Comparison of ENCODE assay signal across 8 cellular contexts in genomic region chr1:29513357-29513756, GRCh38.
A peak's percentile ranks its signal among the peaks of the same experiment; 100 is the strongest.
DNase-seq lines count a peak whose midpoint lies in the region; ATAC-seq and TF ChIP-seq lines count a peak whose summit lies in the region.

No MANE protein-coding gene starts in this region.

- TF ChIP-seq CTCF in upper lobe of left lung (IDR thresholded peaks at IDR 0.05) = peak in 3 of 6 experiments; percentile 34 to 56 (median 36)

- TF ChIP-seq EP300 in upper lobe of left lung (IDR thresholded peaks at IDR 0.05) = no peak

- no peak overlapping the region for H3K4me3 ChIP-seq in upper lobe of left lung

- H3K4me1 ChIP-seq in upper lobe of left lung = no peaks in the 10 kb centered on the region

- 49 to 64% methylated on average over 5 of the region's 5 CpGs for WGBS in upper lobe of left lung, 2 donors

- H3K27me3 ChIP-seq in upper lobe of left lung = no peaks in the 10 kb centered on the region

- TF ChIP-seq POLR2A in upper lobe of left lung (IDR thresholded peaks at IDR 0.05) = no peak

- no peaks in the 10 kb centered on the region for H3K9me3 ChIP-seq in upper lobe of left lung

- H3K36me3 ChIP-seq in upper lobe of left lung = no peaks in the 10 kb centered on the region

- ATAC-seq in upper lobe of left lung (ENCODE audit: low FRiP score in 2 of 2) (peak; percentile 52 to 61), HG02763 (IDR thresholded peaks at IDR 0.05; ENCODE audit: unreplicated experiment) (no peak), HG03095 (IDR thresholded peaks at IDR 0.05; ENCODE audit: unreplicated experiment) (no peak)

- H3K27ac ChIP-seq in upper lobe of left lung = no peak overlapping the region

- DNase-seq in 8988T (peak; percentile 23), GDM1 (lab: John Stamatoyannopoulos, UW) (peak; percentile 30), NCI-H146 treated with DMSO at 0.1 percent for 48 hours (lab: John Stamatoyannopoulos, UW; ENCODE audit: unreplicated experiment) (peak; percentile 5), amniotic stem cell (lab: John Stamatoyannopoulos, UW) (peak; percentile 63), inferior parietal cortex (ENCODE audit: extremely low spot score) (peak; percentile 40), upper lobe of left lung (peak in 1 of 2 donors; percentile 55)

Comparison
In these comparisons a context has a peak if more than half of its experiments do, and no peak if none do; other contexts are left out.
1. ATAC-seq: peak in upper lobe of left lung (2 of 2); none in HG02763 (single experiment) and HG03095 (single experiment).